Comparison of ENCODE assay signal across 3 cellular contexts in genomic region chr11:6307879-6308278, GRCh38.
TF ChIP-seq lines count a peak whose summit lies in the region.

No MANE protein-coding gene starts in this region.

TF ChIP-seq in A549, 52 proteins besides CTCF, POLR2A, EP300 and RAD21 (continued from another document):
- TF ChIP-seq, protein P1, sequence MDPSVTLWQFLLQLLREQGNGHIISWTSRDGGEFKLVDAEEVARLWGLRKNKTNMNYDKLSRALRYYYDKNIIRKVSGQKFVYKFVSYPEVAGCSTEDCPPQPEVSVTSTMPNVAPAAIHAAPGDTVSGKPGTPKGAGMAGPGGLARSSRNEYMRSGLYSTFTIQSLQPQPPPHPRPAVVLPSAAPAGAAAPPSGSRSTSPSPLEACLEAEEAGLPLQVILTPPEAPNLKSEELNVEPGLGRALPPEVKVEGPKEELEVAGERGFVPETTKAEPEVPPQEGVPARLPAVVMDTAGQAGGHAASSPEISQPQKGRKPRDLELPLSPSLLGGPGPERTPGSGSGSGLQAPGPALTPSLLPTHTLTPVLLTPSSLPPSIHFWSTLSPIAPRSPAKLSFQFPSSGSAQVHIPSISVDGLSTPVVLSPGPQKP (IDR thresholded peaks at IDR 0.05; ENCODE audit: low read depth, low read length), result no peak
- no peak for TF ChIP-seq ESRRA (IDR thresholded peaks at IDR 0.05; ENCODE audit: borderline replicate concordance, low read length)
- TF ChIP-seq CHD4 (IDR thresholded peaks at IDR 0.05; ENCODE audit: borderline replicate concordance), result no peak
- no peak for TF ChIP-seq JUNB (IDR thresholded peaks at IDR 0.05)
- TF ChIP-seq RFX5 (IDR thresholded peaks at IDR 0.05), result no peak
- no peak for TF ChIP-seq FOSB (CRISPR knock-in tag; IDR thresholded peaks at IDR 0.05)
- no peak for TF ChIP-seq RNF2 (IDR thresholded peaks at IDR 0.05; ENCODE audit: borderline replicate concordance, low read depth)
- TF ChIP-seq ZFP36 (IDR thresholded peaks at IDR 0.05; ENCODE audit: borderline replicate concordance, partially characterized antibody), result no peak
- TF ChIP-seq EHMT2 (IDR thresholded peaks at IDR 0.05; ENCODE audit: low read depth), result no peak
- TF ChIP-seq MYC (IDR thresholded peaks at IDR 0.05; ENCODE audit: borderline replicate concordance, low read length), result no peak
- no peak for TF ChIP-seq HOXA7 (CRISPR knock-in tag; IDR thresholded peaks at IDR 0.05)
- TF ChIP-seq, protein P2, sequence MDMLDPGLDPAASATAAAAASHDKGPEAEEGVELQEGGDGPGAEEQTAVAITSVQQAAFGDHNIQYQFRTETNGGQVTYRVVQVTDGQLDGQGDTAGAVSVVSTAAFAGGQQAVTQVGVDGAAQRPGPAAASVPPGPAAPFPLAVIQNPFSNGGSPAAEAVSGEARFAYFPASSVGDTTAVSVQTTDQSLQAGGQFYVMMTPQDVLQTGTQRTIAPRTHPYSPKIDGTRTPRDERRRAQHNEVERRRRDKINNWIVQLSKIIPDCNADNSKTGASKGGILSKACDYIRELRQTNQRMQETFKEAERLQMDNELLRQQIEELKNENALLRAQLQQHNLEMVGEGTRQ (IDR thresholded peaks at IDR 0.05), result no peak
- no peak for TF ChIP-seq BHLHE40 (IDR thresholded peaks at IDR 0.05; ENCODE audit: low read depth, low read length)
TF ChIP-seq in A549: peak in this region for 0.

TF ChIP-seq in HEK293, 187 proteins besides CTCF, POLR2A, EP300 and RAD21 (continued from another document):
- no peak for TF ChIP-seq ZNF843 (tag by site-specific recombination; IDR thresholded peaks at IDR 0.05)
- TF ChIP-seq PRDM10 (tag by site-specific recombination; IDR thresholded peaks at IDR 0.05), result peak; percentile 37; the same call in 1 of the 2 replicates
TF ChIP-seq in HEK293: peak in this region for 1.

TF ChIP-seq in WTC11, 78 proteins besides CTCF, POLR2A, EP300 and RAD21 (continued from another document):
- TF ChIP-seq RORB (CRISPR knock-in tag; IDR thresholded peaks at IDR 0.05) (no peak), MYBL2 (CRISPR knock-in tag; IDR thresholded peaks at IDR 0.05) (no peak)
